ENCODE assay signal across 1 cellular context in the genomic region with DNA sequence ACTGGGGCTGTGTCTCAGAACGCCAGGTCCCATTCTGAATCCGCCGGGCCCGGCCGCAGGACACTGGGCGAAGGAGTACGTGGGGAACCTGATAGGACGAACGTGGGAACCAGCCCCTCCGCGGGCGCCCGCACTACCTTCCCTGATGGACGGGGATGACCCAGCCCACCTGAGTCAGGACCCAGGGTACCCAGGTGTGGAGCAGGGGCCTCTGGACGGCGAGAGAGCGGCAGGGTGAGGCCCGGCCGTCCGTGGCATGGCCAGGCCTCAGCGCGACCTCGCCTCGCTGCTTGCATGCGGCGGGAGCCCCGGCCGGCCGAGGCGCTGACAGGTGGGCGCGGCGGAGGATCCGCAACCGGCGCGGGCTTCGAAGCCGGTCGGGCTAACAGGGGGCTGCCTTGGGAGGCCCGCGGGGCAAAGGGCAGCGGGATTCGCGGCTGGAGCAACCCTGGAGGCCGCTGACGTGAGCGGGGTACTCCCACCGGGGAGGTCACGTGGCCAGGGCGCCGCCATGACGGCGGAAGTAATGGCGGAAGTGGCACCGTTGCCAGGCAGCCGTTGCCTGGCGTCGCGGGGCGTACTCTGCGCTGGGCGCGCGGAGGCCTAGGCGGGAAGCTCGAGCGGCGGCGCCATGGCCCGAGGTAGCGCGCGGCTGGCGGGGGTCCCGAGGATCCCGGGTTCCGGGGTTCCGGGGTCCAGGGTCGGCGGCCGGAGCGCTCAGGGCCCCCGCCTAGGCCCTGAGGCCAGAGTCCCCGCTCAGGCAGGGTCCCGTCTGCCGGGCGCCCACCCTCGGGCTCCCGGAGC.
TF ChIP-seq lines count a peak whose summit lies in the region.

A gene (plus strand): TSS at position 580 of the 804 bp plus-strand sequence. CDS start 52 bp downstream, at position 632.

TF ChIP-seq in HepG2, 621 proteins besides CTCF, POLR2A, EP300 and RAD21 (continued from another document and continues in another):
- TF ChIP-seq ZNF136 (CRISPR knock-in tag; IDR thresholded peaks at IDR 0.05; ENCODE audit: low read depth) (no peak; the same call in 1 of the 2 replicates), ZNF746 (CRISPR knock-in tag; IDR thresholded peaks at IDR 0.05) (peak; percentile 52; the same call in 1 of the 2 replicates), TCF12 (IDR thresholded peaks at IDR 0.05) (no peak), TCF12 (CRISPR knock-in tag; IDR thresholded peaks at IDR 0.05) (peak; percentile 80; the same call in 1 of the 2 replicates), EHMT2 (IDR thresholded peaks at IDR 0.05; ENCODE audit: borderline replicate concordance, low read depth, low read length) (no peak), ZNF563 (CRISPR knock-in tag; IDR thresholded peaks at IDR 0.05) (peak; percentile 91), KAT7 (CRISPR knock-in tag; IDR thresholded peaks at IDR 0.05; ENCODE audit: borderline replicate concordance) (peak; percentile 81; the same call in 1 of the 2 replicates), ZBTB8A (CRISPR knock-in tag; IDR thresholded peaks at IDR 0.05; ENCODE audit: borderline replicate concordance, low read depth) (peak; percentile 53), PCBP1 (IDR thresholded peaks at IDR 0.05; ENCODE audit: borderline replicate concordance, low read depth, low read length) (no peak), GABPA (IDR thresholded peaks at IDR 0.05; ENCODE audit: low read depth, low read length) (peak; percentile 92), GABPA (CRISPR knock-in tag; IDR thresholded peaks at IDR 0.05; ENCODE audit: low read depth) (peak; percentile 90), NFE2 (CRISPR knock-in tag; IDR thresholded peaks at IDR 0.05) (no peak), ZNF232 (CRISPR knock-in tag; IDR thresholded peaks at IDR 0.05; ENCODE audit: borderline replicate concordance) (no peak), ZNF616 (CRISPR knock-in tag; IDR thresholded peaks at IDR 0.05; ENCODE audit: low read depth) (peak; percentile 95; the same call in 1 of the 2 replicates), SATB2 (CRISPR knock-in tag; IDR thresholded peaks at IDR 0.05) (no peak), KDM5B (CRISPR knock-in tag; IDR thresholded peaks at IDR 0.05; ENCODE audit: borderline replicate concordance) (peak; percentile 97), ZNF496 (CRISPR knock-in tag; IDR thresholded peaks at IDR 0.05; ENCODE audit: insufficient replicate concordance) (no peak), HOXD1 (CRISPR knock-in tag; IDR thresholded peaks at IDR 0.05) (no peak), ZSCAN20 (CRISPR knock-in tag; IDR thresholded peaks at IDR 0.05; ENCODE audit: borderline replicate concordance) (peak; percentile 96; the same call in 1 of the 2 replicates), TRIM24 (CRISPR knock-in tag; IDR thresholded peaks at IDR 0.05) (no peak), SMAD1 (CRISPR knock-in tag; IDR thresholded peaks at IDR 0.05; ENCODE audit: borderline replicate concordance, low read depth) (peak; percentile 55; the same call in 1 of the 2 replicates), FOXP1 (IDR thresholded peaks at IDR 0.05) (no peak), FOXP1 (CRISPR knock-in tag; IDR thresholded peaks at IDR 0.05) (no peak), SMC3 (IDR thresholded peaks at IDR 0.05; ENCODE audit: low read length) (no peak), RFX3 (CRISPR knock-in tag; IDR thresholded peaks at IDR 0.05) (peak; percentile 89), ZNF430 (CRISPR knock-in tag; IDR thresholded peaks at IDR 0.05) (peak; percentile 67; the same call in 1 of the 2 replicates), ETV6 (CRISPR knock-in tag; conservative IDR thresholded peaks at IDR 0.05) (peak; percentile 96)
- TF ChIP-seq, protein P1, sequence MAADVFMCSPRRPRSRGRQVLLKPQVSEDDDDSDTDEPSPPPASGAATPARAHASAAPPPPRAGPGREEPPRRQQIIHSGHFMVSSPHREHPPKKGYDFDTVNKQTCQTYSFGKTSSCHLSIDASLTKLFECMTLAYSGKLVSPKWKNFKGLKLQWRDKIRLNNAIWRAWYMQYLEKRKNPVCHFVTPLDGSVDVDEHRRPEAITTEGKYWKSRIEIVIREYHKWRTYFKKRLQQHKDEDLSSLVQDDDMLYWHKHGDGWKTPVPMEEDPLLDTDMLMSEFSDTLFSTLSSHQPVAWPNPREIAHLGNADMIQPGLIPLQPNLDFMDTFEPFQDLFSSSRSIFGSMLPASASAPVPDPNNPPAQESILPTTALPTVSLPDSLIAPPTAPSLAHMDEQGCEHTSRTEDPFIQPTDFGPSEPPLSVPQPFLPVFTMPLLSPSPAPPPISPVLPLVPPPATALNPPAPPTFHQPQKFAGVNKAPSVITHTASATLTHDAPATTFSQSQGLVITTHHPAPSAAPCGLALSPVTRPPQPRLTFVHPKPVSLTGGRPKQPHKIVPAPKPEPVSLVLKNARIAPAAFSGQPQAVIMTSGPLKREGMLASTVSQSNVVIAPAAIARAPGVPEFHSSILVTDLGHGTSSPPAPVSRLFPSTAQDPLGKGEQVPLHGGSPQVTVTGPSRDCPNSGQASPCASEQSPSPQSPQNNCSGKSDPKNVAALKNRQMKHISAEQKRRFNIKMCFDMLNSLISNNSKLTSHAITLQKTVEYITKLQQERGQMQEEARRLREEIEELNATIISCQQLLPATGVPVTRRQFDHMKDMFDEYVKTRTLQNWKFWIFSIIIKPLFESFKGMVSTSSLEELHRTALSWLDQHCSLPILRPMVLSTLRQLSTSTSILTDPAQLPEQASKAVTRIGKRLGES (CRISPR knock-in tag; IDR thresholded peaks at IDR 0.05; ENCODE audit: borderline replicate concordance), result no peak
- TF ChIP-seq, protein P2, sequence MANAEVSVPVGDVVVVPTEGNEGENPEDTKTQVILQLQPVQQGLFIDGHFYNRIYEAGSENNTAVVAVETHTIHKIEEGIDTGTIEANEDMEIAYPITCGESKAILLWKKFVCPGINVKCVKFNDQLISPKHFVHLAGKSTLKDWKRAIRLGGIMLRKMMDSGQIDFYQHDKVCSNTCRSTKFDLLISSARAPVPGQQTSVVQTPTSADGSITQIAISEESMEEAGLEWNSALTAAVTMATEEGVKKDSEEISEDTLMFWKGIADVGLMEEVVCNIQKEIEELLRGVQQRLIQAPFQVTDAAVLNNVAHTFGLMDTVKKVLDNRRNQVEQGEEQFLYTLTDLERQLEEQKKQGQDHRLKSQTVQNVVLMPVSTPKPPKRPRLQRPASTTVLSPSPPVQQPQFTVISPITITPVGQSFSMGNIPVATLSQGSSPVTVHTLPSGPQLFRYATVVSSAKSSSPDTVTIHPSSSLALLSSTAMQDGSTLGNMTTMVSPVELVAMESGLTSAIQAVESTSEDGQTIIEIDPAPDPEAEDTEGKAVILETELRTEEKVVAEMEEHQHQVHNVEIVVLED (CRISPR knock-in tag; IDR thresholded peaks at IDR 0.05; ENCODE audit: borderline replicate concordance), result peak; percentile 84
- TF ChIP-seq, protein P3, sequence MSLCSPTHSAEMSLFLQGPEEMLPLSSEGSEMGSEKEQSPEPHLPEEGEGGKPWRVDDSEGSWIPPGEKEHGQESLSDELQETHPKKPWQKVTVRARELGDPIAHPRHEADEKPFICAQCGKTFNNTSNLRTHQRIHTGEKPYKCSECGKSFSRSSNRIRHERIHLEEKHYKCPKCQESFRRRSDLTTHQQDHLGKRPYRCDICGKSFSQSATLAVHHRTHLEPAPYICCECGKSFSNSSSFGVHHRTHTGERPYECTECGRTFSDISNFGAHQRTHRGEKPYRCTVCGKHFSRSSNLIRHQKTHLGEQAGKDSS (CRISPR knock-in tag; IDR thresholded peaks at IDR 0.05; ENCODE audit: borderline replicate concordance, low read depth), result no peak; the same call in 1 of the 2 replicates
- TF ChIP-seq, protein P4, sequence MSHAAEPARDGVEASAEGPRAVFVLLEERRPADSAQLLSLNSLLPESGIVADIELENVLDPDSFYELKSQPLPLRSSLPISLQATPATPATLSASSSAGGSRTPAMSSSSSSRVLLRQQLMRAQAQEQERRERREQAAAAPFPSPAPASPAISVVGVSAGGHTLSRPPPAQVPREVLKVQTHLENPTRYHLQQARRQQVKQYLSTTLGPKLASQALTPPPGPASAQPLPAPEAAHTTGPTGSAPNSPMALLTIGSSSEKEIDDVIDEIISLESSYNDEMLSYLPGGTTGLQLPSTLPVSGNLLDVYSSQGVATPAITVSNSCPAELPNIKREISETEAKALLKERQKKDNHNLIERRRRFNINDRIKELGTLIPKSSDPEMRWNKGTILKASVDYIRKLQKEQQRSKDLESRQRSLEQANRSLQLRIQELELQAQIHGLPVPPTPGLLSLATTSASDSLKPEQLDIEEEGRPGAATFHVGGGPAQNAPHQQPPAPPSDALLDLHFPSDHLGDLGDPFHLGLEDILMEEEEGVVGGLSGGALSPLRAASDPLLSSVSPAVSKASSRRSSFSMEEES (CRISPR knock-in tag; IDR thresholded peaks at IDR 0.05), result peak; percentile 85
- TF ChIP-seq, protein P5, sequence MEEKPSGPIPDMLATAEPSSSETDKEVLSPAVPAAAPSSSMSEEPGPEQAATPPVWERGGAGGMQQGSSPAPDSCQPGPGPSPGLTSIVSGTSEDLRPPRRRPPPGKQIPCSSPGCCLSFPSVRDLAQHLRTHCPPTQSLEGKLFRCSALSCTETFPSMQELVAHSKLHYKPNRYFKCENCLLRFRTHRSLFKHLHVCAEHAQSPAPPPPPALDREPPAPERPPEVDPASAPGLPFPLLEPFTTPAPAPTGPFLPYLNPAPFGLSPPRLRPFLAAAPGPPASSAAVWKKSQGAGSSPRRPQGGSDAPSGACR (CRISPR knock-in tag; IDR thresholded peaks at IDR 0.05), result peak; percentile 90; the same call in 1 of the 2 replicates
- TF ChIP-seq, protein P6, sequence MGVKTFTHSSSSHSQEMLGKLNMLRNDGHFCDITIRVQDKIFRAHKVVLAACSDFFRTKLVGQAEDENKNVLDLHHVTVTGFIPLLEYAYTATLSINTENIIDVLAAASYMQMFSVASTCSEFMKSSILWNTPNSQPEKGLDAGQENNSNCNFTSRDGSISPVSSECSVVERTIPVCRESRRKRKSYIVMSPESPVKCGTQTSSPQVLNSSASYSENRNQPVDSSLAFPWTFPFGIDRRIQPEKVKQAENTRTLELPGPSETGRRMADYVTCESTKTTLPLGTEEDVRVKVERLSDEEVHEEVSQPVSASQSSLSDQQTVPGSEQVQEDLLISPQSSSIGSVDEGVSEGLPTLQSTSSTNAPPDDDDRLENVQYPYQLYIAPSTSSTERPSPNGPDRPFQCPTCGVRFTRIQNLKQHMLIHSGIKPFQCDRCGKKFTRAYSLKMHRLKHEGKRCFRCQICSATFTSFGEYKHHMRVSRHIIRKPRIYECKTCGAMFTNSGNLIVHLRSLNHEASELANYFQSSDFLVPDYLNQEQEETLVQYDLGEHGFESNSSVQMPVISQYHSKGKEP (CRISPR knock-in tag; IDR thresholded peaks at IDR 0.05), result no peak
- TF ChIP-seq, protein P7, sequence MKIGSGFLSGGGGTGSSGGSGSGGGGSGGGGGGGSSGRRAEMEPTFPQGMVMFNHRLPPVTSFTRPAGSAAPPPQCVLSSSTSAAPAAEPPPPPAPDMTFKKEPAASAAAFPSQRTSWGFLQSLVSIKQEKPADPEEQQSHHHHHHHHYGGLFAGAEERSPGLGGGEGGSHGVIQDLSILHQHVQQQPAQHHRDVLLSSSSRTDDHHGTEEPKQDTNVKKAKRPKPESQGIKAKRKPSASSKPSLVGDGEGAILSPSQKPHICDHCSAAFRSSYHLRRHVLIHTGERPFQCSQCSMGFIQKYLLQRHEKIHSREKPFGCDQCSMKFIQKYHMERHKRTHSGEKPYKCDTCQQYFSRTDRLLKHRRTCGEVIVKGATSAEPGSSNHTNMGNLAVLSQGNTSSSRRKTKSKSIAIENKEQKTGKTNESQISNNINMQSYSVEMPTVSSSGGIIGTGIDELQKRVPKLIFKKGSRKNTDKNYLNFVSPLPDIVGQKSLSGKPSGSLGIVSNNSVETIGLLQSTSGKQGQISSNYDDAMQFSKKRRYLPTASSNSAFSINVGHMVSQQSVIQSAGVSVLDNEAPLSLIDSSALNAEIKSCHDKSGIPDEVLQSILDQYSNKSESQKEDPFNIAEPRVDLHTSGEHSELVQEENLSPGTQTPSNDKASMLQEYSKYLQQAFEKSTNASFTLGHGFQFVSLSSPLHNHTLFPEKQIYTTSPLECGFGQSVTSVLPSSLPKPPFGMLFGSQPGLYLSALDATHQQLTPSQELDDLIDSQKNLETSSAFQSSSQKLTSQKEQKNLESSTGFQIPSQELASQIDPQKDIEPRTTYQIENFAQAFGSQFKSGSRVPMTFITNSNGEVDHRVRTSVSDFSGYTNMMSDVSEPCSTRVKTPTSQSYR (CRISPR knock-in tag; IDR thresholded peaks at IDR 0.05; ENCODE audit: borderline replicate concordance), result peak; percentile 48
- TF ChIP-seq, protein P8, sequence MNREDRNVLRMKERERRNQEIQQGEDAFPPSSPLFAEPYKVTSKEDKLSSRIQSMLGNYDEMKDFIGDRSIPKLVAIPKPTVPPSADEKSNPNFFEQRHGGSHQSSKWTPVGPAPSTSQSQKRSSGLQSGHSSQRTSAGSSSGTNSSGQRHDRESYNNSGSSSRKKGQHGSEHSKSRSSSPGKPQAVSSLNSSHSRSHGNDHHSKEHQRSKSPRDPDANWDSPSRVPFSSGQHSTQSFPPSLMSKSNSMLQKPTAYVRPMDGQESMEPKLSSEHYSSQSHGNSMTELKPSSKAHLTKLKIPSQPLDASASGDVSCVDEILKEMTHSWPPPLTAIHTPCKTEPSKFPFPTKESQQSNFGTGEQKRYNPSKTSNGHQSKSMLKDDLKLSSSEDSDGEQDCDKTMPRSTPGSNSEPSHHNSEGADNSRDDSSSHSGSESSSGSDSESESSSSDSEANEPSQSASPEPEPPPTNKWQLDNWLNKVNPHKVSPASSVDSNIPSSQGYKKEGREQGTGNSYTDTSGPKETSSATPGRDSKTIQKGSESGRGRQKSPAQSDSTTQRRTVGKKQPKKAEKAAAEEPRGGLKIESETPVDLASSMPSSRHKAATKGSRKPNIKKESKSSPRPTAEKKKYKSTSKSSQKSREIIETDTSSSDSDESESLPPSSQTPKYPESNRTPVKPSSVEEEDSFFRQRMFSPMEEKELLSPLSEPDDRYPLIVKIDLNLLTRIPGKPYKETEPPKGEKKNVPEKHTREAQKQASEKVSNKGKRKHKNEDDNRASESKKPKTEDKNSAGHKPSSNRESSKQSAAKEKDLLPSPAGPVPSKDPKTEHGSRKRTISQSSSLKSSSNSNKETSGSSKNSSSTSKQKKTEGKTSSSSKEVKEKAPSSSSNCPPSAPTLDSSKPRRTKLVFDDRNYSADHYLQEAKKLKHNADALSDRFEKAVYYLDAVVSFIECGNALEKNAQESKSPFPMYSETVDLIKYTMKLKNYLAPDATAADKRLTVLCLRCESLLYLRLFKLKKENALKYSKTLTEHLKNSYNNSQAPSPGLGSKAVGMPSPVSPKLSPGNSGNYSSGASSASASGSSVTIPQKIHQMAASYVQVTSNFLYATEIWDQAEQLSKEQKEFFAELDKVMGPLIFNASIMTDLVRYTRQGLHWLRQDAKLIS (CRISPR knock-in tag; IDR thresholded peaks at IDR 0.05), result no peak; the same call in 1 of the 2 replicates
- TF ChIP-seq, protein P9, sequence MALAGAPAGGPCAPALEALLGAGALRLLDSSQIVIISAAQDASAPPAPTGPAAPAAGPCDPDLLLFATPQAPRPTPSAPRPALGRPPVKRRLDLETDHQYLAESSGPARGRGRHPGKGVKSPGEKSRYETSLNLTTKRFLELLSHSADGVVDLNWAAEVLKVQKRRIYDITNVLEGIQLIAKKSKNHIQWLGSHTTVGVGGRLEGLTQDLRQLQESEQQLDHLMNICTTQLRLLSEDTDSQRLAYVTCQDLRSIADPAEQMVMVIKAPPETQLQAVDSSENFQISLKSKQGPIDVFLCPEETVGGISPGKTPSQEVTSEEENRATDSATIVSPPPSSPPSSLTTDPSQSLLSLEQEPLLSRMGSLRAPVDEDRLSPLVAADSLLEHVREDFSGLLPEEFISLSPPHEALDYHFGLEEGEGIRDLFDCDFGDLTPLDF (CRISPR knock-in tag; IDR thresholded peaks at IDR 0.05), result peak; percentile 91
- TF ChIP-seq, protein P10, sequence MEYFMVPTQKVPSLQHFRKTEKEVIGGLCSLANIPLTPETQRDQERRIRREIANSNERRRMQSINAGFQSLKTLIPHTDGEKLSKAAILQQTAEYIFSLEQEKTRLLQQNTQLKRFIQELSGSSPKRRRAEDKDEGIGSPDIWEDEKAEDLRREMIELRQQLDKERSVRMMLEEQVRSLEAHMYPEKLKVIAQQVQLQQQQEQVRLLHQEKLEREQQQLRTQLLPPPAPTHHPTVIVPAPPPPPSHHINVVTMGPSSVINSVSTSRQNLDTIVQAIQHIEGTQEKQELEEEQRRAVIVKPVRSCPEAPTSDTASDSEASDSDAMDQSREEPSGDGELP (IDR thresholded peaks at IDR 0.05; ENCODE audit: borderline replicate concordance, low read depth), result peak; percentile 65; the same call in 1 of the 2 replicates
